ENCODE assay signal across 8 cellular contexts in genomic region chr12:57112492-57113294, GRCh38. TPM values are rescaled to one million over a fixed set of nuclear protein-coding genes. Genes with fewer than 3 reads are reported as not detected.
DNase-seq lines count a peak whose midpoint lies in the region; ATAC-seq and TF ChIP-seq lines count a peak whose summit lies in the region.

No MANE protein-coding gene starts in this region.

- peaks cover 3% of the 10 kb centered on the region for H3K36me3 Mint-ChIP-seq in nephron (ENCODE audit: low read depth)

- DNase-seq in stimulated activated CD4-positive, alpha-beta T cell treated with anti-CD3 and anti-CD28 coated beads, Interleukin-15, amount 100 ng/mL, for 24 hours, result peak; percentile 92
- DNase-seq in stimulated activated CD4-positive, alpha-beta T cell treated with anti-CD3 and anti-CD28 coated beads, Interleukin-4, amount 100 ng/mL, for 4 hours, result no peak
- peak; percentile 89 for DNase-seq in Jurkat, Clone E6-1 (ENCODE audit: low read depth, low spot score)
- DNase-seq in caudate nucleus (lab: John Stamatoyannopoulos, UW) (peak in 1 of 61 donors; percentile 62), NCI-H2227 (lab: John Stamatoyannopoulos, UW; ENCODE audit: unreplicated experiment) (no peak), ecto neural progenitor cell (ENCODE audit: low spot score) (no peak)

- no peak for ATAC-seq in GM19463 (IDR thresholded peaks at IDR 0.05; ENCODE audit: unreplicated experiment)

- H3K4me3 Mint-ChIP-seq in nephron, result peak overlapping the region; percentile 90 to 93 (median 91)

- peak; percentile 85 to 89 (median 86) for TF ChIP-seq CTCF in nephron (IDR thresholded peaks at IDR 0.05; ENCODE audit: unreplicated experiment in 3 of 3)

- H3K27me3 Mint-ChIP-seq in nephron (ENCODE audit: low read depth), result no peaks in the 10 kb centered on the region

- H3K27ac Mint-ChIP-seq in nephron, result peak overlapping the region; percentile 96 to 100 (median 98)

- H3K9me3 Mint-ChIP-seq in nephron, result no peaks in the 10 kb centered on the region

- H3K4me1 Mint-ChIP-seq in nephron, result peaks cover 32% of the 10 kb centered on the region

- H3K4me3 ChIP-seq in Jurkat, Clone E6-1 (ENCODE audit: low read length), result peak overlapping the region; percentile 93

- H3K27ac ChIP-seq in caudate nucleus (ENCODE audit: low read depth, low read length), result peak overlapping the region; percentile 100

RNA-seq across cellular contexts. Expression of gene STAT6, which starts 1.5 kb away (rescaled TPM):
- 88.4 TPM for polyA plus RNA-seq in Jurkat, Clone E6-1 (2012; ENCODE audit: insufficient read depth, insufficient read length)

RNA-seq across cellular contexts. Expression of gene LRP1, which starts 15.6 kb away (rescaled TPM):
- 4.5 TPM for polyA plus RNA-seq in Jurkat, Clone E6-1 (2012; ENCODE audit: insufficient read depth, insufficient read length)

RNA-seq across cellular contexts. Expression of gene NAB2, which starts 23.8 kb away (rescaled TPM):
- polyA plus RNA-seq in Jurkat, Clone E6-1 (2012; ENCODE audit: insufficient read depth, insufficient read length), result 18.2 TPM

RNA-seq across cellular contexts. Expression of gene NEMP1, which starts 34.1 kb away (rescaled TPM):
- 25.5 TPM for polyA plus RNA-seq in Jurkat, Clone E6-1 (2012; ENCODE audit: insufficient read depth, insufficient read length)

RNA-seq across cellular contexts. Expression of gene LRP1-AS, which starts 34.7 kb away (rescaled TPM):
- polyA plus RNA-seq in Jurkat, Clone E6-1 (2012; ENCODE audit: insufficient read depth, insufficient read length), result not detected

Comparison
In these comparisons a context has a peak if more than half of its experiments do, and no peak if none do; other contexts are left out.
1. DNase-seq: peak in stimulated activated CD4-positive, alpha-beta T cell treated with anti-CD3 and anti-CD28 coated beads, Interleukin-15, amount 100 ng/mL, for 24 hours (single experiment) and Jurkat, Clone E6-1 (single experiment); none in stimulated activated CD4-positive, alpha-beta T cell treated with anti-CD3 and anti-CD28 coated beads, Interleukin-4, amount 100 ng/mL, for 4 hours (0 of 2), NCI-H2227 (single experiment) and ecto neural progenitor cell (single experiment).